In genomic region chrX:119885554-119886428, GRCh38 we compare ENCODE assay signal across 9 cellular contexts. TPM values are rescaled to one million over a fixed set of nuclear protein-coding genes. Genes with fewer than 3 reads are reported as not detected.
DNase-seq lines count a peak whose midpoint lies in the region; ATAC-seq and TF ChIP-seq lines count a peak whose summit lies in the region.
"Had no signal": no experiment of that assay in that cellular context is flagged by ENCODE, and none has a peak within 500 bp of the region (broad histone marks: within the 10 kb centered on the region; RNA-seq: fewer than 3 reads in every experiment).

No MANE protein-coding gene starts in this region.

- H3K36me3 ChIP-seq in MM.1S (replicated peaks; ENCODE audit: insufficient read depth, low read length) = no peaks in the 10 kb centered on the region
- no peaks in the 10 kb centered on the region for H3K36me3 ChIP-seq in adipocyte (ENCODE audit: control insufficient read depth, insufficient read depth, low read length, severe bottlenecking)
- H3K36me3 ChIP-seq in mucosa of descending colon (ENCODE audit: low read depth) = no peaks in the 10 kb centered on the region

- DNase-seq in ELF-1 (ENCODE audit: low read depth, low spot score) (peak; percentile 16), MM.1S (peak; percentile 93), adipocyte (ENCODE audit: low read depth) (no peak), mucosa of descending colon (peak in 1 of 3 donors; percentile 49), superior temporal gyrus (ENCODE audit: extremely low spot score) (no peak), OCI-M2 (lab: John Stamatoyannopoulos, UW; ENCODE audit: unreplicated experiment) (no peak), NCI-H2171 (lab: John Stamatoyannopoulos, UW) (no peak)
- DNase-seq: left cardiac atrium had no signal

- H3K9me3 ChIP-seq in MM.1S (replicated peaks; ENCODE audit: insufficient read depth, low read length) = no peaks in the 10 kb centered on the region
- no peaks in the 10 kb centered on the region for H3K9me3 ChIP-seq in adipocyte (ENCODE audit: control insufficient read depth, low read length)
- H3K9me3 ChIP-seq in mucosa of descending colon = no peaks in the 10 kb centered on the region

- peak overlapping the region; percentile 40; the same call in 1 of the 2 replicates for H3K9ac ChIP-seq in MM.1S (ENCODE audit: low read length)
- peak overlapping the region; percentile 29 for H3K9ac ChIP-seq in adipocyte (ENCODE audit: low read length)

- peak overlapping the region; percentile 31 for H2AFZ ChIP-seq in MM.1S (ENCODE audit: low read length)

- H3K4me3 ChIP-seq in MM.1S (ENCODE audit: low read length) = peak overlapping the region; percentile 54
- H3K4me3 ChIP-seq in adipocyte (ENCODE audit: low read length) = no peak overlapping the region
- H3K4me3 ChIP-seq in mucosa of descending colon = no peak overlapping the region

- TF ChIP-seq CTCF in MM.1S (IDR thresholded peaks at IDR 0.05; ENCODE audit: low read length) (no peak), mucosa of descending colon (IDR thresholded peaks at IDR 0.05) (no peak)

- intact Hi-C loops in mucosa of descending colon (cut with DNase I, micrococcal nuclease) = no loop called here

- H3K27me3 ChIP-seq in MM.1S (replicated peaks; ENCODE audit: insufficient read depth, low read length) (no peaks in the 10 kb centered on the region), adipocyte (replicated peaks; ENCODE audit: control insufficient read depth, insufficient read depth, low read length) (peaks cover 2% of the 10 kb centered on the region)

- peak overlapping the region; percentile 65; the same call in 1 of the 2 replicates for H3K27ac ChIP-seq in MM.1S (ENCODE audit: low read length)

- H3K4me1 ChIP-seq in MM.1S (ENCODE audit: low read length) = peaks cover 3% of the 10 kb centered on the region; the same call in 1 of the 2 replicates
- H3K4me1 ChIP-seq in adipocyte (ENCODE audit: control insufficient read depth, insufficient read depth, low read length) = no peaks in the 10 kb centered on the region
- H3K4me1 ChIP-seq in mucosa of descending colon (ENCODE audit: low read depth) = no peaks in the 10 kb centered on the region

- H3K4me2 ChIP-seq in MM.1S (ENCODE audit: low read depth, low read length) = peak overlapping the region; percentile 67

- no peaks in the 10 kb centered on the region for H3K9me2 ChIP-seq in MM.1S (replicated peaks; ENCODE audit: insufficient read depth, low read length)

- ATAC-seq in mucosa of descending colon (peak; percentile 76), HG02763 (IDR thresholded peaks at IDR 0.05; ENCODE audit: unreplicated experiment) (no peak)
- ATAC-seq: left cardiac atrium had no signal

- no peaks in the 10 kb centered on the region for H4K20me1 ChIP-seq in MM.1S (ENCODE audit: insufficient read depth, low read length)

- 0 out of 2 replicates have a peak, but pooled peaks cover 5% of the 10 kb centered on the region for H3F3A ChIP-seq in MM.1S (ENCODE audit: insufficient read depth, low read length)

- H3K79me2 ChIP-seq in MM.1S (ENCODE audit: low read length) = no peaks in the 10 kb centered on the region

RNA-seq across cellular contexts. Expression of gene AKAP14, which starts 9.9 kb away (rescaled TPM):
- total RNA-seq in mucosa of descending colon = not detected
- total RNA-seq: left cardiac atrium had no signal

RNA-seq across cellular contexts. Expression of gene NDUFA1, which starts 14.2 kb away (rescaled TPM):
- total RNA-seq in mucosa of descending colon = 100 to 1,000 TPM; 157 to 191 (median 187) TPM

RNA-seq across cellular contexts. Expression of gene RNF113A, which starts 14.3 kb away (rescaled TPM):
- 10 to 100 TPM; 12.2 to 13.5 (median 12.6) TPM for total RNA-seq in mucosa of descending colon

RNA-seq across cellular contexts. Expression of gene UPF3B, which starts 33.0 kb away (rescaled TPM):
- 10 to 100 TPM in 1 of 3 donors, 1 to 10 TPM in 2; 7.2 to 11.1 (median 8.8) TPM for total RNA-seq in mucosa of descending colon

RNA-seq across cellular contexts. Expression of gene NKAP, which starts 57.8 kb away (rescaled TPM):
- 1 to 10 TPM; 5.2 to 7.1 (median 7.0) TPM for total RNA-seq in mucosa of descending colon

Comparison
In these comparisons a context has a peak if more than half of its experiments do, and no peak if none do; other contexts are left out.
1. DNase-seq: peak in ELF-1 (single experiment) and MM.1S (single experiment); none in adipocyte (single experiment), superior temporal gyrus (single experiment), OCI-M2 (single experiment) and NCI-H2171 (single experiment).